Comparison of ENCODE assay signal across 16 cellular contexts in the genomic region with DNA sequence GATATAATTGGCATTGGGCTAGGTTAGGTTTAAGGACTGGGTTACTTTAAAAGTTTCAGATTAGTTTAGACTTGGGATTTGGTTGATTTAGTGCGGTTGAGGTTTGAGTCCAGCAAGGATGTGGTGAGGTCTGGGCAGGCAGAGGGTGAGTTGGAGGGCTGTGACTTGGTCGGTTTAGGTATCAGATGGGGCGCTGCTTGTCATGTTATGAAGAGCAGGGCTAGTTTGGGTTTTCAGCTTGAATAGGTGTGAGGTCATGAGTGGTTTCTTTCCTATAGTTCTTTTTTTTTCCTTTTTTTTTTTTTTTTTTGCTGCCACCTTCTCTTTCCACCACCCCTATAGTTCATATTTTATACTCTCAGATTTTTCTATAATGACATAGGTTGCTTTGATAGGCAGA. TPM values are rescaled to one million over a fixed set of nuclear protein-coding genes. Genes with fewer than 3 reads are reported as not detected.
DNase-seq lines count a peak whose midpoint lies in the region; ATAC-seq and TF ChIP-seq lines count a peak whose summit lies in the region.
"Had no signal": no experiment of that assay in that cellular context is flagged by ENCODE, and none has a peak within 500 bp of the region (broad histone marks: within the 10 kb centered on the region; RNA-seq: fewer than 3 reads in every experiment).

No MANE protein-coding gene starts in this region.

- peak overlapping the region; percentile 98 for H3K4me3 Mint-ChIP-seq in central memory CD8-positive, alpha-beta T cell
- H3K4me3 Mint-ChIP-seq in stimulated activated effector memory CD8-positive, alpha-beta T cell treated with anti-CD3 and anti-CD28 coated beads, Interleukin-12 subunit alpha, Interleukin-12 subunit beta, amount 100 ng/mL, for 72 hours: peak overlapping the region; percentile 17
- H3K4me3 Mint-ChIP-seq: dendritic cell treated with granulocyte-macrophage colony-stimulating factor and Interleukin-4, amounts not matched to agents 40 ng/mL and 50 ng/mL, for 4 days; mesothelial cell of epicardium had no signal

- TF ChIP-seq POLR2A in HCT116 (IDR thresholded peaks at IDR 0.05; ENCODE audit: borderline replicate concordance, extremely low read depth, insufficient read depth, insufficient read length): no peak

- H3K9me3 ChIP-seq in HCT116 (ENCODE audit: control insufficient read depth in 1 of 2, insufficient read depth in 1 of 2, low read depth in 1 of 2, low read length in 2 of 2): no peaks in the 10 kb centered on the region

- H2AFZ ChIP-seq in HCT116 (ENCODE audit: low read depth, low read length, poor library complexity, severe bottlenecking): no peak overlapping the region

- H3K27ac Mint-ChIP-seq in central memory CD8-positive, alpha-beta T cell (ENCODE audit: low read depth): peak overlapping the region; percentile 49
- H3K27ac Mint-ChIP-seq in stimulated activated effector memory CD8-positive, alpha-beta T cell treated with anti-CD3 and anti-CD28 coated beads, Interleukin-12 subunit alpha, Interleukin-12 subunit beta, amount 100 ng/mL, for 72 hours: peak overlapping the region; percentile 32
- H3K27ac Mint-ChIP-seq: dendritic cell treated with granulocyte-macrophage colony-stimulating factor and Interleukin-4, amounts not matched to agents 40 ng/mL and 50 ng/mL, for 4 days had no signal

- peaks cover 19% of the 10 kb centered on the region for H3K36me3 Mint-ChIP-seq in central memory CD8-positive, alpha-beta T cell (ENCODE audit: insufficient read depth)
- H3K36me3 Mint-ChIP-seq in stimulated activated effector memory CD8-positive, alpha-beta T cell treated with anti-CD3 and anti-CD28 coated beads, Interleukin-12 subunit alpha, Interleukin-12 subunit beta, amount 100 ng/mL, for 72 hours: peaks cover 22% of the 10 kb centered on the region
- H3K36me3 Mint-ChIP-seq: mesothelial cell of epicardium had no signal

- BruUV-seq in HCT116 (replicated peaks; lab: Mats Ljungman, UMichigan): no TSS peak

- H3K9ac ChIP-seq in HCT116 (ENCODE audit: low read length): no peak overlapping the region

- H3K27me3 ChIP-seq in HCT116 (ENCODE audit: insufficient read depth, low read length): no peaks in the 10 kb centered on the region

- H3K9me3 Mint-ChIP-seq in central memory CD8-positive, alpha-beta T cell: no peaks in the 10 kb centered on the region
- H3K9me3 Mint-ChIP-seq in stimulated activated effector memory CD8-positive, alpha-beta T cell treated with anti-CD3 and anti-CD28 coated beads, Interleukin-12 subunit alpha, Interleukin-12 subunit beta, amount 100 ng/mL, for 72 hours: no peaks in the 10 kb centered on the region
- H3K9me3 Mint-ChIP-seq: dendritic cell treated with granulocyte-macrophage colony-stimulating factor and Interleukin-4, amounts not matched to agents 40 ng/mL and 50 ng/mL, for 4 days; mesothelial cell of epicardium had no signal

- no peaks in the 10 kb centered on the region for H3K27me3 Mint-ChIP-seq in central memory CD8-positive, alpha-beta T cell

- peaks cover 0 to 12% of the 10 kb centered on the region in 2 experiments; a peak in 1 of 4 replicates for H3K36me3 ChIP-seq in HCT116 (ENCODE audit: control insufficient read depth in 1 of 2, insufficient read depth in 2 of 2, low read length in 2 of 2)

- intact Hi-C loops in HCT116 (cut with micrococcal nuclease): no loop called here

- DNase-seq in GM12865 (ENCODE audit: low read depth): peak; percentile 72
- no peak for DNase-seq in HCT116 (ENCODE audit: low read depth, low spot score)
- DNase-seq in central memory CD8-positive, alpha-beta T cell (ENCODE audit: low spot score in 2 of 2): no peak
- peak in 1 of 2 donors; percentile 82 for DNase-seq in stimulated activated effector memory CD8-positive, alpha-beta T cell treated with anti-CD3 and anti-CD28 coated beads, Interleukin-12 subunit alpha, Interleukin-12 subunit beta, amount 100 ng/mL, for 72 hours (ENCODE audit: low spot score in 2 of 2)
- no peak for DNase-seq in NCI-H526 (lab: John Stamatoyannopoulos, UW)
- DNase-seq in NCI-H1417 (lab: John Stamatoyannopoulos, UW): no peak
- DNase-seq in SIG-M5 (lab: John Stamatoyannopoulos, UW): no peak
- DNase-seq: activated CD8-positive, alpha-beta memory T cell treated with anti-CD3 and anti-CD28 coated beads, Interleukin-2, amount 50 U/mL, for 48 hours; GDM1; KBM-7; NCI-H1436 treated with DMSO at 0.1 percent for 48 hours; NCI-H69; T1000 had no signal

- peaks cover 58% of the 10 kb centered on the region for H3K79me2 ChIP-seq in HCT116 (ENCODE audit: insufficient read depth, low read length)

- H4K20me1 ChIP-seq in HCT116 (ENCODE audit: insufficient read depth): no peaks in the 10 kb centered on the region

- no peak for TF ChIP-seq CTCF in GM12865 (IDR thresholded peaks at IDR 0.05; ENCODE audit: insufficient read depth, low read depth, low read length, missing control alignments)
- no peak for TF ChIP-seq CTCF in HCT116 (IDR thresholded peaks at IDR 0.05 in 2 of 3, conservative IDR thresholded peaks at IDR 0.05 in 1 of 3; ENCODE audit: borderline replicate concordance in 1 of 3, insufficient read depth in 1 of 3, low read depth in 2 of 3, low read length in 2 of 3)

- peaks cover 77% of the 10 kb centered on the region for H3K4me1 Mint-ChIP-seq in central memory CD8-positive, alpha-beta T cell
- H3K4me1 Mint-ChIP-seq in stimulated activated effector memory CD8-positive, alpha-beta T cell treated with anti-CD3 and anti-CD28 coated beads, Interleukin-12 subunit alpha, Interleukin-12 subunit beta, amount 100 ng/mL, for 72 hours: peaks cover 82% of the 10 kb centered on the region

- POLR2A ChIA-PET in HCT116 (lab: Charles Lee): interaction anchor here (15.1 kb wide), 1 partner anchor 14 kb away, joined by 210 read pairs; a partner anchor contains a TSS

- ATAC-seq in HCT116: no peak
- peak; percentile 21 for ATAC-seq in central memory CD8-positive, alpha-beta T cell (replicated peaks; ENCODE audit: extremely low read depth, poor library complexity, severe bottlenecking)
- ATAC-seq in stimulated activated effector memory CD8-positive, alpha-beta T cell treated with anti-CD3 and anti-CD28 coated beads, Interleukin-12 subunit alpha, Interleukin-12 subunit beta, amount 100 ng/mL, for 72 hours: peak; percentile 79

- RAD21 ChIA-PET in HCT116 (lab: Charles Lee; ENCODE audit: low non-redundant PET in 1 of 2, low total read pairs in 2 of 2, uncharacterized antibody in 2 of 2, unreplicated experiment in 2 of 2): no interaction called here

- H3K9me2 ChIP-seq in HCT116 (ENCODE audit: insufficient read depth): no peaks in the 10 kb centered on the region

- H3K4me3 ChIP-seq in GM12865 (ENCODE audit: low read depth, low read length) (no peak overlapping the region), HCT116 (replicated peaks in 1 of 2; ENCODE audit: low read depth in 1 of 2, low read length in 2 of 2) (no peak overlapping the region)

- no peak overlapping the region for H3K4me2 ChIP-seq in HCT116 (ENCODE audit: low read length)

- peaks cover 15 to 54% of the 10 kb centered on the region in 2 experiments for H3K4me1 ChIP-seq in HCT116 (ENCODE audit: control insufficient read depth in 1 of 2, insufficient read depth in 2 of 2, low read length in 2 of 2)

- CTCF ChIA-PET in HCT116 (lab: Charles Lee): interaction anchor here (15.5 kb wide), 1 partner anchor 12 kb away, joined by 456 read pairs; a partner anchor contains a TSS

- no peak overlapping the region for H3K27ac ChIP-seq in HCT116 (ENCODE audit: low read depth, low read length)

- no peak for TF ChIP-seq RAD21 in HCT116 (IDR thresholded peaks at IDR 0.05; ENCODE audit: low read depth)

TF ChIP-seq in HCT116, 20 proteins besides CTCF, POLR2A, EP300 and RAD21:
- TF ChIP-seq POLR2AphosphoS5 (IDR thresholded peaks at IDR 0.05; ENCODE audit: low read depth, low read length) (0 out of 2 replicates have a peak, but pooled peaks have one; percentile 11), SIN3A (IDR thresholded peaks at IDR 0.05; ENCODE audit: low read depth) (no peak)

RNA-seq across cellular contexts. Expression of a gene that starts 4.8 kb away (rescaled TPM):
- total RNA-seq in HCT116 (2021; ENCODE audit: unreplicated experiment): 12.2 TPM
- polyA plus RNA-seq in HCT116 (2012): 18.3 and 20.2 TPM in 2 replicates

RNA-seq across cellular contexts. Expression of a gene that starts 15.3 kb away (rescaled TPM):
- 44.2 TPM for total RNA-seq in HCT116 (2021; ENCODE audit: unreplicated experiment)
- polyA plus RNA-seq in HCT116 (2012): 101 and 113 TPM in 2 replicates

RNA-seq across cellular contexts. Expression of a gene that starts 23.2 kb away (rescaled TPM):
- 49.8 TPM for total RNA-seq in HCT116 (2021; ENCODE audit: unreplicated experiment)
- 26.5 and 29.8 TPM in 2 replicates for polyA plus RNA-seq in HCT116 (2012)

RNA-seq across cellular contexts. Expression of a gene that starts 33.0 kb away (rescaled TPM):
- total RNA-seq in HCT116 (2021; ENCODE audit: unreplicated experiment): 238 TPM
- 226 and 254 TPM in 2 replicates for polyA plus RNA-seq in HCT116 (2012)

RNA-seq across cellular contexts. Expression of a gene that starts 35.3 kb away (rescaled TPM):
- 0.39 TPM for total RNA-seq in HCT116 (2021; ENCODE audit: unreplicated experiment)
- 0.07 and 0.22 TPM in 2 replicates for polyA plus RNA-seq in HCT116 (2012)
- total RNA-seq: pulmonary artery endothelial cell had no signal
